1 cellular context compared by ENCODE assay signal in the genomic region with DNA sequence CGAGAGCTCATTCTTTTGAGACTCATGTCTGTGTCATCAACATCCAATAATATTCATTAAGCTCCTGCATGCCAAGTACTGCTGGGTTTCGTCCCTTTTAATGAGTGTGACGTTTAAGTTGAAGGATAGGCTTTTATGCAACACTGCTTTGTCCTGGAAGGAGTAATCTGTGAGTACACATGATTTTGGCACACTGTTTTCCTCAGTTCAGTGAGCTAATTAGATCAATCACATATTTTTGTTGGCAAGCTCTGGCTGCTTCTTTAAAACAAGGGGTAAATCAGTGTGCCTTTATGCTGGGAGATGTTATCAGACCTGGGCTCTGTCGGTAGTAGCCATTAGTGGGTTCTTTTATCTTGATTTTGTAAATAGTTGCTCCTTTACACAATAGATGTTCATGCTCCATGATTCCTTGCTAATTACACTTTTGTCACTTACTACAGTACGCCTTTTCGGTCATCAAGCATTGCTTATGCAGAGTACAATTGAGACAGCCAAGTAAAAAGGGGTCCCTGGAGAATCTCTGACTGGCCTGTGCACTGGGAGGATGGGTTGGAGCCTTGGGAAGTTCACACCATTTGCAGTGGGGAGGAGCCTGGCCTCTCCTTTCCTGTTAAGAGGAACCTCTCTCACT.
TF ChIP-seq lines count a peak whose summit lies in the region.

No MANE protein-coding gene starts in this region.

TF ChIP-seq in HEK293, 187 proteins besides CTCF, POLR2A, EP300 and RAD21 (continued from another document and continues in another):
- TF ChIP-seq, protein P1, sequence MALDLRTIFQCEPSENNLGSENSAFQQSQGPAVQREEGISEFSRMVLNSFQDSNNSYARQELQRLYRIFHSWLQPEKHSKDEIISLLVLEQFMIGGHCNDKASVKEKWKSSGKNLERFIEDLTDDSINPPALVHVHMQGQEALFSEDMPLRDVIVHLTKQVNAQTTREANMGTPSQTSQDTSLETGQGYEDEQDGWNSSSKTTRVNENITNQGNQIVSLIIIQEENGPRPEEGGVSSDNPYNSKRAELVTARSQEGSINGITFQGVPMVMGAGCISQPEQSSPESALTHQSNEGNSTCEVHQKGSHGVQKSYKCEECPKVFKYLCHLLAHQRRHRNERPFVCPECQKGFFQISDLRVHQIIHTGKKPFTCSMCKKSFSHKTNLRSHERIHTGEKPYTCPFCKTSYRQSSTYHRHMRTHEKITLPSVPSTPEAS (tag by site-specific recombination; IDR thresholded peaks at IDR 0.05) = peak; percentile 31; the same call in 1 of the 2 replicates
- TF ChIP-seq ZNF677 (tag by site-specific recombination; IDR thresholded peaks at IDR 0.05) (no peak), ZNF571 (tag by site-specific recombination; IDR thresholded peaks at IDR 0.05) (no peak), ZFP3 (tag by site-specific recombination; IDR thresholded peaks at IDR 0.05; ENCODE audit: low read depth) (no peak), ZNF747 (tag by site-specific recombination; IDR thresholded peaks at IDR 0.05) (no peak), ZNF121 (tag by site-specific recombination; IDR thresholded peaks at IDR 0.05) (no peak), ZNF292 (tag by site-specific recombination; IDR thresholded peaks at IDR 0.05; ENCODE audit: borderline replicate concordance, low read depth) (no peak), ZFHX2 (tag by site-specific recombination; conservative IDR thresholded peaks at IDR 0.05) (no peak), ZBTB20 (tag by site-specific recombination; IDR thresholded peaks at IDR 0.05) (no peak), ZNF48 (tag by site-specific recombination; IDR thresholded peaks at IDR 0.05) (no peak), KLF8 (tag by site-specific recombination; IDR thresholded peaks at IDR 0.05) (peak; percentile 72), ZNF670 (tag by site-specific recombination; IDR thresholded peaks at IDR 0.05; ENCODE audit: low read depth) (no peak), ZNF394 (tag by site-specific recombination; IDR thresholded peaks at IDR 0.05; ENCODE audit: borderline replicate concordance) (peak; percentile 74; the same call in 1 of the 2 replicates), GFI1B (tag by site-specific recombination; IDR thresholded peaks at IDR 0.05) (peak; percentile 99), SP7 (tag by site-specific recombination; IDR thresholded peaks at IDR 0.05) (peak; percentile 96)
- TF ChIP-seq, protein P2, sequence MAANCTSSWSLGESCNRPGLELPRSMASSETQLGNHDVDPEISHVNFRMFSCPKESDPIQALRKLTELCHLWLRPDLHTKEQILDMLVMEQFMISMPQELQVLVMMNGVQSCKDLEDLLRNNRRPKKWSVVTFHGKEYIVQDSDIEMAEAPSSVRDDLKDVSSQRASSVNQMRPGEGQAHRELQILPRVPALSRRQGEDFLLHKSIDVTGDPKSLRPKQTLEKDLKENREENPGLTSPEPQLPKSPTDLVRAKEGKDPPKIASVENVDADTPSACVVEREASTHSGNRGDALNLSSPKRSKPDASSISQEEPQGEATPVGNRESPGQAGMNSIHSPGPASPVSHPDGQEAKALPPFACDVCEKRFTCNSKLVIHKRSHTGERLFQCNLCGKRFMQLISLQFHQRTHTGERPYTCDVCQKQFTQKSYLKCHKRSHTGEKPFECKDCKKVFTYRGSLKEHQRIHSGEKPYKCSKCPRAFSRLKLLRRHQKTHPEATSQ (tag by site-specific recombination; IDR thresholded peaks at IDR 0.05) = no peak
- TF ChIP-seq, protein P3, sequence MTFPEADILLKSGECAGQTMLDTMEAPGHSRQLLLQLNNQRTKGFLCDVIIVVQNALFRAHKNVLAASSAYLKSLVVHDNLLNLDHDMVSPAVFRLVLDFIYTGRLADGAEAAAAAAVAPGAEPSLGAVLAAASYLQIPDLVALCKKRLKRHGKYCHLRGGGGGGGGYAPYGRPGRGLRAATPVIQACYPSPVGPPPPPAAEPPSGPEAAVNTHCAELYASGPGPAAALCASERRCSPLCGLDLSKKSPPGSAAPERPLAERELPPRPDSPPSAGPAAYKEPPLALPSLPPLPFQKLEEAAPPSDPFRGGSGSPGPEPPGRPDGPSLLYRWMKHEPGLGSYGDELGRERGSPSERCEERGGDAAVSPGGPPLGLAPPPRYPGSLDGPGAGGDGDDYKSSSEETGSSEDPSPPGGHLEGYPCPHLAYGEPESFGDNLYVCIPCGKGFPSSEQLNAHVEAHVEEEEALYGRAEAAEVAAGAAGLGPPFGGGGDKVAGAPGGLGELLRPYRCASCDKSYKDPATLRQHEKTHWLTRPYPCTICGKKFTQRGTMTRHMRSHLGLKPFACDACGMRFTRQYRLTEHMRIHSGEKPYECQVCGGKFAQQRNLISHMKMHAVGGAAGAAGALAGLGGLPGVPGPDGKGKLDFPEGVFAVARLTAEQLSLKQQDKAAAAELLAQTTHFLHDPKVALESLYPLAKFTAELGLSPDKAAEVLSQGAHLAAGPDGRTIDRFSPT (tag by site-specific recombination; IDR thresholded peaks at IDR 0.05) = peak; percentile 34; the same call in 1 of the 2 replicates
- TF ChIP-seq, protein P4, sequence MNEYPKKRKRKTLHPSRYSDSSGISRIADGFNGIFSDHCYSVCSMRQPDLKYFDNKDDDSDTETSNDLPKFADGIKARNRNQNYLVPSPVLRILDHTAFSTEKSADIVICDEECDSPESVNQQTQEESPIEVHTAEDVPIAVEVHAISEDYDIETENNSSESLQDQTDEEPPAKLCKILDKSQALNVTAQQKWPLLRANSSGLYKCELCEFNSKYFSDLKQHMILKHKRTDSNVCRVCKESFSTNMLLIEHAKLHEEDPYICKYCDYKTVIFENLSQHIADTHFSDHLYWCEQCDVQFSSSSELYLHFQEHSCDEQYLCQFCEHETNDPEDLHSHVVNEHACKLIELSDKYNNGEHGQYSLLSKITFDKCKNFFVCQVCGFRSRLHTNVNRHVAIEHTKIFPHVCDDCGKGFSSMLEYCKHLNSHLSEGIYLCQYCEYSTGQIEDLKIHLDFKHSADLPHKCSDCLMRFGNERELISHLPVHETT (tag by site-specific recombination; IDR thresholded peaks at IDR 0.05) = peak; percentile 93
- TF ChIP-seq, protein P5, sequence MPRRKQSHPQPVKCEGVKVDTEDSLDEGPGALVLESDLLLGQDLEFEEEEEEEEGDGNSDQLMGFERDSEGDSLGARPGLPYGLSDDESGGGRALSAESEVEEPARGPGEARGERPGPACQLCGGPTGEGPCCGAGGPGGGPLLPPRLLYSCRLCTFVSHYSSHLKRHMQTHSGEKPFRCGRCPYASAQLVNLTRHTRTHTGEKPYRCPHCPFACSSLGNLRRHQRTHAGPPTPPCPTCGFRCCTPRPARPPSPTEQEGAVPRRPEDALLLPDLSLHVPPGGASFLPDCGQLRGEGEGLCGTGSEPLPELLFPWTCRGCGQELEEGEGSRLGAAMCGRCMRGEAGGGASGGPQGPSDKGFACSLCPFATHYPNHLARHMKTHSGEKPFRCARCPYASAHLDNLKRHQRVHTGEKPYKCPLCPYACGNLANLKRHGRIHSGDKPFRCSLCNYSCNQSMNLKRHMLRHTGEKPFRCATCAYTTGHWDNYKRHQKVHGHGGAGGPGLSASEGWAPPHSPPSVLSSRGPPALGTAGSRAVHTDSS (tag by site-specific recombination; IDR thresholded peaks at IDR 0.05) = no peak
- TF ChIP-seq, protein P6, sequence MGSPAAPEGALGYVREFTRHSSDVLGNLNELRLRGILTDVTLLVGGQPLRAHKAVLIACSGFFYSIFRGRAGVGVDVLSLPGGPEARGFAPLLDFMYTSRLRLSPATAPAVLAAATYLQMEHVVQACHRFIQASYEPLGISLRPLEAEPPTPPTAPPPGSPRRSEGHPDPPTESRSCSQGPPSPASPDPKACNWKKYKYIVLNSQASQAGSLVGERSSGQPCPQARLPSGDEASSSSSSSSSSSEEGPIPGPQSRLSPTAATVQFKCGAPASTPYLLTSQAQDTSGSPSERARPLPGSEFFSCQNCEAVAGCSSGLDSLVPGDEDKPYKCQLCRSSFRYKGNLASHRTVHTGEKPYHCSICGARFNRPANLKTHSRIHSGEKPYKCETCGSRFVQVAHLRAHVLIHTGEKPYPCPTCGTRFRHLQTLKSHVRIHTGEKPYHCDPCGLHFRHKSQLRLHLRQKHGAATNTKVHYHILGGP (tag by site-specific recombination; IDR thresholded peaks at IDR 0.05) = peak; percentile 76
- TF ChIP-seq, protein P7, sequence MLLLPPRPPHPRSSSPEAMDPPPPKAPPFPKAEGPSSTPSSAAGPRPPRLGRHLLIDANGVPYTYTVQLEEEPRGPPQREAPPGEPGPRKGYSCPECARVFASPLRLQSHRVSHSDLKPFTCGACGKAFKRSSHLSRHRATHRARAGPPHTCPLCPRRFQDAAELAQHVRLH (tag by site-specific recombination; IDR thresholded peaks at IDR 0.05) = peak; percentile 45; the same call in 1 of the 2 replicates
- TF ChIP-seq, protein P8, sequence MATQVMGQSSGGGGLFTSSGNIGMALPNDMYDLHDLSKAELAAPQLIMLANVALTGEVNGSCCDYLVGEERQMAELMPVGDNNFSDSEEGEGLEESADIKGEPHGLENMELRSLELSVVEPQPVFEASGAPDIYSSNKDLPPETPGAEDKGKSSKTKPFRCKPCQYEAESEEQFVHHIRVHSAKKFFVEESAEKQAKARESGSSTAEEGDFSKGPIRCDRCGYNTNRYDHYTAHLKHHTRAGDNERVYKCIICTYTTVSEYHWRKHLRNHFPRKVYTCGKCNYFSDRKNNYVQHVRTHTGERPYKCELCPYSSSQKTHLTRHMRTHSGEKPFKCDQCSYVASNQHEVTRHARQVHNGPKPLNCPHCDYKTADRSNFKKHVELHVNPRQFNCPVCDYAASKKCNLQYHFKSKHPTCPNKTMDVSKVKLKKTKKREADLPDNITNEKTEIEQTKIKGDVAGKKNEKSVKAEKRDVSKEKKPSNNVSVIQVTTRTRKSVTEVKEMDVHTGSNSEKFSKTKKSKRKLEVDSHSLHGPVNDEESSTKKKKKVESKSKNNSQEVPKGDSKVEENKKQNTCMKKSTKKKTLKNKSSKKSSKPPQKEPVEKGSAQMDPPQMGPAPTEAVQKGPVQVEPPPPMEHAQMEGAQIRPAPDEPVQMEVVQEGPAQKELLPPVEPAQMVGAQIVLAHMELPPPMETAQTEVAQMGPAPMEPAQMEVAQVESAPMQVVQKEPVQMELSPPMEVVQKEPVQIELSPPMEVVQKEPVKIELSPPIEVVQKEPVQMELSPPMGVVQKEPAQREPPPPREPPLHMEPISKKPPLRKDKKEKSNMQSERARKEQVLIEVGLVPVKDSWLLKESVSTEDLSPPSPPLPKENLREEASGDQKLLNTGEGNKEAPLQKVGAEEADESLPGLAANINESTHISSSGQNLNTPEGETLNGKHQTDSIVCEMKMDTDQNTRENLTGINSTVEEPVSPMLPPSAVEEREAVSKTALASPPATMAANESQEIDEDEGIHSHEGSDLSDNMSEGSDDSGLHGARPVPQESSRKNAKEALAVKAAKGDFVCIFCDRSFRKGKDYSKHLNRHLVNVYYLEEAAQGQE (tag by site-specific recombination; IDR thresholded peaks at IDR 0.05) = no peak
- TF ChIP-seq, protein P9, sequence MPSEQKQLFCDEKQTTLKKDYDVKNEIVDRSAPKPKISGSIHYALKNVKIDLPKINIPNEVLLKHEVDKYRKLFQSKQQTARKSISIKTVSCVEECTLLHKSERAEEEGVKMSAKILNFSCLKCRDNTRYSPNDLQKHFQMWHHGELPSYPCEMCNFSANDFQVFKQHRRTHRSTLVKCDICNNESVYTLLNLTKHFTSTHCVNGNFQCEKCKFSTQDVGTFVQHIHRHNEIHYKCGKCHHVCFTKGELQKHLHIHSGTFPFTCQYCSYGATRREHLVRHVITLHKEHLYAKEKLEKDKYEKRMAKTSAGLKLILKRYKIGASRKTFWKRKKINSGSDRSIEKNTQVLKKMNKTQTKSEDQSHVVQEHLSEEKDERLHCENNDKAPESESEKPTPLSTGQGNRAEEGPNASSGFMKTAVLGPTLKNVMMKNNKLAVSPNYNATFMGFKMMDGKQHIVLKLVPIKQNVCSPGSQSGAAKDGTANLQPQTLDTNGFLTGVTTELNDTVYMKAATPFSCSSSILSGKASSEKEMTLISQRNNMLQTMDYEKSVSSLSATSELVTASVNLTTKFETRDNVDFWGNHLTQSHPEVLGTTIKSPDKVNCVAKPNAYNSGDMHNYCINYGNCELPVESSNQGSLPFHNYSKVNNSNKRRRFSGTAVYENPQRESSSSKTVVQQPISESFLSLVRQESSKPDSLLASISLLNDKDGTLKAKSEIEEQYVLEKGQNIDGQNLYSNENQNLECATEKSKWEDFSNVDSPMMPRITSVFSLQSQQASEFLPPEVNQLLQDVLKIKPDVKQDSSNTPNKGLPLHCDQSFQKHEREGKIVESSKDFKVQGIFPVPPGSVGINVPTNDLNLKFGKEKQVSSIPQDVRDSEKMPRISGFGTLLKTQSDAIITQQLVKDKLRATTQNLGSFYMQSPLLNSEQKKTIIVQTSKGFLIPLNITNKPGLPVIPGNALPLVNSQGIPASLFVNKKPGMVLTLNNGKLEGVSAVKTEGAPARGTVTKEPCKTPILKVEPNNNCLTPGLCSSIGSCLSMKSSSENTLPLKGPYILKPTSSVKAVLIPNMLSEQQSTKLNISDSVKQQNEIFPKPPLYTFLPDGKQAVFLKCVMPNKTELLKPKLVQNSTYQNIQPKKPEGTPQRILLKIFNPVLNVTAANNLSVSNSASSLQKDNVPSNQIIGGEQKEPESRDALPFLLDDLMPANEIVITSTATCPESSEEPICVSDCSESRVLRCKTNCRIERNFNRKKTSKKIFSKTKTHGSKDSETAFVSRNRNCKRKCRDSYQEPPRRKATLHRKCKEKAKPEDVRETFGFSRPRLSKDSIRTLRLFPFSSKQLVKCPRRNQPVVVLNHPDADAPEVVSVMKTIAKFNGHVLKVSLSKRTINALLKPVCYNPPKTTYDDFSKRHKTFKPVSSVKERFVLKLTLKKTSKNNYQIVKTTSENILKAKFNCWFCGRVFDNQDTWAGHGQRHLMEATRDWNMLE (tag by site-specific recombination; conservative IDR thresholded peaks at IDR 0.05; ENCODE audit: low read depth) = no peak
- TF ChIP-seq, protein P10, sequence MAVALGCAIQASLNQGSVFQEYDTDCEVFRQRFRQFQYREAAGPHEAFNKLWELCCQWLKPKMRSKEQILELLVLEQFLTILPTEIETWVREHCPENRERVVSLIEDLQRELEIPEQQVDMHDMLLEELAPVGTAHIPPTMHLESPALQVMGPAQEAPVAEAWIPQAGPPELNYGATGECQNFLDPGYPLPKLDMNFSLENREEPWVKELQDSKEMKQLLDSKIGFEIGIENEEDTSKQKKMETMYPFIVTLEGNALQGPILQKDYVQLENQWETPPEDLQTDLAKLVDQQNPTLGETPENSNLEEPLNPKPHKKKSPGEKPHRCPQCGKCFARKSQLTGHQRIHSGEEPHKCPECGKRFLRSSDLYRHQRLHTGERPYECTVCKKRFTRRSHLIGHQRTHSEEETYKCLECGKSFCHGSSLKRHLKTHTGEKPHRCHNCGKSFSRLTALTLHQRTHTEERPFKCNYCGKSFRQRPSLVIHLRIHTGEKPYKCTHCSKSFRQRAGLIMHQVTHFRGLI (tag by site-specific recombination; IDR thresholded peaks at IDR 0.05) = peak; percentile 25; the same call in 1 of the 2 replicates
- TF ChIP-seq, protein P11, sequence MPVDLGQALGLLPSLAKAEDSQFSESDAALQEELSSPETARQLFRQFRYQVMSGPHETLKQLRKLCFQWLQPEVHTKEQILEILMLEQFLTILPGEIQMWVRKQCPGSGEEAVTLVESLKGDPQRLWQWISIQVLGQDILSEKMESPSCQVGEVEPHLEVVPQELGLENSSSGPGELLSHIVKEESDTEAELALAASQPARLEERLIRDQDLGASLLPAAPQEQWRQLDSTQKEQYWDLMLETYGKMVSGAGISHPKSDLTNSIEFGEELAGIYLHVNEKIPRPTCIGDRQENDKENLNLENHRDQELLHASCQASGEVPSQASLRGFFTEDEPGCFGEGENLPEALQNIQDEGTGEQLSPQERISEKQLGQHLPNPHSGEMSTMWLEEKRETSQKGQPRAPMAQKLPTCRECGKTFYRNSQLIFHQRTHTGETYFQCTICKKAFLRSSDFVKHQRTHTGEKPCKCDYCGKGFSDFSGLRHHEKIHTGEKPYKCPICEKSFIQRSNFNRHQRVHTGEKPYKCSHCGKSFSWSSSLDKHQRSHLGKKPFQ (tag by site-specific recombination; IDR thresholded peaks at IDR 0.05) = peak; percentile 88
